In the genomic region with DNA sequence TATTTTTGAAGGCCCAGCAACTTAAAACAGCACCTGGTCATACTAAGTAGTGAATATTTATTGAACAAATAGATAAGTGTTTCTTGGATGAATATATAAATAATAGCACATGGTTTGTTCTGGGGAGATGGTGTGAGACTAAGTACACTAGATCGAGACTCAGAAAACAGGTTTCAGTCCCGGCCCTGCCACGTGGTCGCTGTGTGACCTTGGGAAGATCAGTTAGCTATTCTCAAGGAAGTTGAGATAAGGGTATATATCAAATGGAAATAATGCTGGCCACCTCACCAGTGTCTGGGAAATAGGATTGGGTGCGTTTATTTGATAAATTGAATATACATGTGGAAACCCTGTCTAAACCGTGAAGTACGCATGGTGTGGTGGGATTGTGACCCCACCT, we compare ENCODE assay signal across 23 cellular contexts.
DNase-seq lines count a peak whose midpoint lies in the region; ATAC-seq, FAIRE-seq and TF ChIP-seq lines count a peak whose summit lies in the region.
"Had no signal": no experiment of that assay in that cellular context is flagged by ENCODE, and none has a peak within 500 bp of the region (broad histone marks: within the 10 kb centered on the region; RNA-seq: fewer than 3 reads in every experiment).

No MANE protein-coding gene starts in this region.

- no peak for FAIRE-seq in small intestine (lab: Jason Lieb, UNC)
- FAIRE-seq: A549, D721Med, G401.6, GM12878, GM12892, GM18507 had no signal

- no peak for TF ChIP-seq CTCF in body of pancreas (IDR thresholded peaks at IDR 0.05)

- H3K27me3 ChIP-seq in body of pancreas = no peaks in the 10 kb centered on the region
- H3K27me3 ChIP-seq in small intestine (ENCODE audit: control insufficient read depth in 2 of 2, insufficient read depth in 2 of 2, low read length in 2 of 2) = no peaks in the 10 kb centered on the region
- H3K27me3 ChIP-seq: BLaER1 treated with 17β-estradiol and CSF1 and Interleukin-3, amounts not matched to agents 10 nM and 100 nM had no signal

- no peak overlapping the region for H3K27ac ChIP-seq in body of pancreas
- no peak overlapping the region for H3K27ac ChIP-seq in small intestine (ENCODE audit: low read depth in 1 of 2, low read length in 1 of 2)
- H3K27ac ChIP-seq: 22Rv1; A549; BLaER1 treated with 17β-estradiol and CSF1 and Interleukin-3, amounts not matched to agents 10 nM and 100 nM; C4-2B had no signal

- H3K9me3 ChIP-seq in body of pancreas (no peaks in the 10 kb centered on the region), small intestine (ENCODE audit: control insufficient read depth, low read depth) (no peaks in the 10 kb centered on the region)
- H3K9me3 ChIP-seq: A549; BLaER1 treated with 17β-estradiol and CSF1 and Interleukin-3, amounts not matched to agents 10 nM and 100 nM; Caco-2 had no signal

- WGBS in body of pancreas, 2 donors = 32 to 42% methylated on average over 7 of the region's 7 CpGs
- 46 to 66% (median 47%) methylated on average over 7 of the region's 7 CpGs for WGBS in small intestine, 3 donors

- H3K4me3 ChIP-seq in body of pancreas = no peak overlapping the region
- H3K4me3 ChIP-seq in small intestine (ENCODE audit: low read depth in 1 of 2, low read length in 2 of 2) = no peak overlapping the region
- H3K4me3 ChIP-seq: A549; BLaER1 treated with 17β-estradiol and CSF1 and Interleukin-3, amounts not matched to agents 10 nM and 100 nM; GM12878 had no signal

- no peak for TF ChIP-seq POLR2A in body of pancreas (IDR thresholded peaks at IDR 0.05)

- DNase-seq in DMS53 (lab: John Stamatoyannopoulos, UW) = peak; percentile 36
- DNase-seq in DMS53 treated with DMSO at 0.1 percent for 48 hours (lab: John Stamatoyannopoulos, UW; ENCODE audit: unreplicated experiment) = no peak
- peak; percentile 34 to 73 (median 61) for DNase-seq in body of pancreas
- DNase-seq in mucosa of gallbladder (ENCODE audit: low spot score) = peak; percentile 59
- DNase-seq in small intestine = peak; percentile 20
- no peak for DNase-seq in cortex of kidney (lab: John Stamatoyannopoulos, UW)
- no peak for DNase-seq in iPS-NIHi7 (ENCODE audit: extremely low spot score)
- no peak for DNase-seq in activated CD4-positive, alpha-beta T cell treated with anti-CD3 and anti-CD28 coated beads for 4 hours
- DNase-seq: AML-193; Caco-2; Calu3; CD4-positive, alpha-beta T cell; CD8-positive, alpha-beta T cell; DMS79 treated with DMSO at 0.1 percent for 48 hours had no signal

- H3K4me1 ChIP-seq in body of pancreas = peaks cover 10% of the 10 kb centered on the region
- H3K4me1 ChIP-seq in small intestine (ENCODE audit: control insufficient read depth in 2 of 2, insufficient read depth in 1 of 2, low read depth in 1 of 2, low read length in 1 of 2) = peaks cover 0 to 2% of the 10 kb centered on the region in 2 donors
- H3K4me1 ChIP-seq: A549; BLaER1 treated with 17β-estradiol and CSF1 and Interleukin-3, amounts not matched to agents 10 nM and 100 nM had no signal

- H3K36me3 ChIP-seq in body of pancreas (replicated peaks in 1 of 2; ENCODE audit: insufficient read depth in 1 of 2, low read depth in 2 of 2) (no peaks in the 10 kb centered on the region), small intestine (ENCODE audit: control insufficient read depth in 2 of 2, insufficient read depth in 2 of 2, low read length in 2 of 2) (no peaks in the 10 kb centered on the region)
- H3K36me3 ChIP-seq: BLaER1 treated with 17β-estradiol and CSF1 and Interleukin-3, amounts not matched to agents 10 nM and 100 nM had no signal

- intact Hi-C loops in body of pancreas (cut with DNase I) = no loop called here

- ATAC-seq in body of pancreas = peak; percentile 71
- ATAC-seq: A549; CD8-positive, alpha-beta T cell; GM12878 had no signal

Comparison
In these comparisons a context has a peak if more than half of its experiments do, and no peak if none do; other contexts are left out.
1. DNase-seq: peak in DMS53 (single experiment), body of pancreas (4 of 4), mucosa of gallbladder (single experiment) and small intestine (single experiment); none in DMS53 treated with DMSO at 0.1 percent for 48 hours (single experiment), cortex of kidney (single experiment), iPS-NIHi7 (single experiment) and activated CD4-positive, alpha-beta T cell treated with anti-CD3 and anti-CD28 coated beads for 4 hours (0 of 2).